Comparison of ENCODE assay signal across 1 cellular context in genomic region chr6:107421696-107422256, GRCh38.
TF ChIP-seq lines count a peak whose summit lies in the region.

No MANE protein-coding gene starts in this region.

TF ChIP-seq in GM23338, 12 proteins besides CTCF, POLR2A, EP300 and RAD21 (continued from another document):
- TF ChIP-seq, protein P1, sequence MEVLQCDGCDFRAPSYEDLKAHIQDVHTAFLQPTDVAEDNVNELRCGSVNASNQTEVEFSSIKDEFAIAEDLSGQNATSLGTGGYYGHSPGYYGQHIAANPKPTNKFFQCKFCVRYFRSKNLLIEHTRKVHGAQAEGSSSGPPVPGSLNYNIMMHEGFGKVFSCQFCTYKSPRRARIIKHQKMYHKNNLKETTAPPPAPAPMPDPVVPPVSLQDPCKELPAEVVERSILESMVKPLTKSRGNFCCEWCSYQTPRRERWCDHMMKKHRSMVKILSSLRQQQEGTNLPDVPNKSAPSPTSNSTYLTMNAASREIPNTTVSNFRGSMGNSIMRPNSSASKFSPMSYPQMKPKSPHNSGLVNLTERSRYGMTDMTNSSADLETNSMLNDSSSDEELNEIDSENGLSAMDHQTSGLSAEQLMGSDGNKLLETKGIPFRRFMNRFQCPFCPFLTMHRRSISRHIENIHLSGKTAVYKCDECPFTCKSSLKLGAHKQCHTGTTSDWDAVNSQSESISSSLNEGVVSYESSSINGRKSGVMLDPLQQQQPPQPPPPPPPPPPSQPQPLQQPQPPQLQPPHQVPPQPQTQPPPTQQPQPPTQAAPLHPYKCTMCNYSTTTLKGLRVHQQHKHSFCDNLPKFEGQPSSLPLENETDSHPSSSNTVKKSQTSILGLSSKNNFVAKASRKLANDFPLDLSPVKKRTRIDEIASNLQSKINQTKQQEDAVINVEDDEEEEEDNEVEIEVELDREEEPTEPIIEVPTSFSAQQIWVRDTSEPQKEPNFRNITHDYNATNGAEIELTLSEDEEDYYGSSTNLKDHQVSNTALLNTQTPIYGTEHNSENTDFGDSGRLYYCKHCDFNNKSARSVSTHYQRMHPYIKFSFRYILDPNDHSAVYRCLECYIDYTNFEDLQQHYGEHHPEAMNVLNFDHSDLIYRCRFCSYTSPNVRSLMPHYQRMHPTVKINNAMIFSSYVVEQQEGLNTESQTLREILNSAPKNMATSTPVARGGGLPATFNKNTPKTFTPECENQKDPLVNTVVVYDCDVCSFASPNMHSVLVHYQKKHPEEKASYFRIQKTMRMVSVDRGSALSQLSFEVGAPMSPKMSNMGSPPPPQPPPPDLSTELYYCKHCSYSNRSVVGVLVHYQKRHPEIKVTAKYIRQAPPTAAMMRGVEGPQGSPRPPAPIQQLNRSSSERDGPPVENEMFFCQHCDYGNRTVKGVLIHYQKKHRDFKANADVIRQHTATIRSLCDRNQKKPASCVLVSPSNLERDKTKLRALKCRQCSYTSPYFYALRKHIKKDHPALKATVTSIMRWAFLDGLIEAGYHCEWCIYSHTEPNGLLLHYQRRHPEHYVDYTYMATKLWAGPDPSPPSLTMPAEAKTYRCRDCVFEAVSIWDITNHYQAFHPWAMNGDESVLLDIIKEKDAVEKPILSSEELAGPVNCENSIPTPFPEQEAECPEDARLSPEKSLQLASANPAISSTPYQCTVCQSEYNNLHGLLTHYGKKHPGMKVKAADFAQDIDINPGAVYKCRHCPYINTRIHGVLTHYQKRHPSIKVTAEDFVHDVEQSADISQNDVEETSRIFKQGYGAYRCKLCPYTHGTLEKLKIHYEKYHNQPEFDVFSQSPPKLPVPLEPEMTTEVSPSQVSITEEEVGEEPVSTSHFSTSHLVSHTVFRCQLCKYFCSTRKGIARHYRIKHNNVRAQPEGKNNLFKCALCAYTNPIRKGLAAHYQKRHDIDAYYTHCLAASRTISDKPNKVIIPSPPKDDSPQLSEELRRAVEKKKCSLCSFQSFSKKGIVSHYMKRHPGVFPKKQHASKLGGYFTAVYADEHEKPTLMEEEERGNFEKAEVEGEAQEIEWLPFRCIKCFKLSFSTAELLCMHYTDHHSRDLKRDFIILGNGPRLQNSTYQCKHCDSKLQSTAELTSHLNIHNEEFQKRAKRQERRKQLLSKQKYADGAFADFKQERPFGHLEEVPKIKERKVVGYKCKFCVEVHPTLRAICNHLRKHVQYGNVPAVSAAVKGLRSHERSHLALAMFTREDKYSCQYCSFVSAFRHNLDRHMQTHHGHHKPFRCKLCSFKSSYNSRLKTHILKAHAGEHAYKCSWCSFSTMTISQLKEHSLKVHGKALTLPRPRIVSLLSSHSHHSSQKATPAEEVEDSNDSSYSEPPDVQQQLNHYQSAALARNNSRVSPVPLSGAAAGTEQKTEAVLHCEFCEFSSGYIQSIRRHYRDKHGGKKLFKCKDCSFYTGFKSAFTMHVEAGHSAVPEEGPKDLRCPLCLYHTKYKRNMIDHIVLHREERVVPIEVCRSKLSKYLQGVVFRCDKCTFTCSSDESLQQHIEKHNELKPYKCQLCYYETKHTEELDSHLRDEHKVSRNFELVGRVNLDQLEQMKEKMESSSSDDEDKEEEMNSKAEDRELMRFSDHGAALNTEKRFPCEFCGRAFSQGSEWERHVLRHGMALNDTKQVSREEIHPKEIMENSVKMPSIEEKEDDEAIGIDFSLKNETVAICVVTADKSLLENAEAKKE (CRISPR knock-in tag; IDR thresholded peaks at IDR 0.05) = no peak
- no peak for TF ChIP-seq NANOG (IDR thresholded peaks at IDR 0.05; ENCODE audit: borderline replicate concordance)
